In genomic region chr17:55495239-55495638, GRCh38 we compare ENCODE assay signal across 19 cellular contexts. TPM values are rescaled to one million over a fixed set of nuclear protein-coding genes. Genes with fewer than 3 reads are reported as not detected.
"Had no signal": no experiment of that assay in that cellular context is flagged by ENCODE, and none has a peak within 500 bp of the region (broad histone marks: within the 10 kb centered on the region; RNA-seq: fewer than 3 reads in every experiment).

No MANE protein-coding gene starts in this region.

- H3K36me3 ChIP-seq: gastrocnemius medialis, thoracic aorta, upper lobe of right lung had no signal

- FAIRE-seq: keratinocyte had no signal

- H3K27me3 ChIP-seq: gastrocnemius medialis, upper lobe of right lung had no signal

- H3K4me3 ChIP-seq: gastrocnemius medialis, thoracic aorta, upper lobe of right lung had no signal

- DNase-seq: activated CD4-positive, alpha-beta T cell treated with anti-CD3 and anti-CD28 coated beads, Interleukin-2, amount 50 U/mL, for 1 hour; activated CD8-positive, alpha-beta memory T cell treated with anti-CD3 and anti-CD28 coated beads for 24 hours; activated gamma-delta T cell treated with Interleukin-2 at 50 U/mL for 16 hours; cortex of kidney; effector CD4-positive, alpha-beta T cell; gastrocnemius medialis; left ventricle myocardium superior; mesendoderm; stimulated activated CD4-positive, alpha-beta T cell treated with anti-CD3 and anti-CD28 coated beads, Interleukin-1b, Interleukin-23, amount 100 ng/mL, for 48 hours; stimulated activated naive CD8-positive, alpha-beta T cell treated with anti-CD3 and anti-CD28 coated beads, Interleukin-15, amount 100 ng/mL, for 72 hours; T-cell; T-helper 9 cell; upper lobe of right lung had no signal

- H3K4me1 ChIP-seq: upper lobe of right lung had no signal

- ATAC-seq: activated CD4-positive, CD25-positive, alpha-beta regulatory T cell treated with anti-CD3 and anti-CD28 coated beads, Interleukin-2, amount 50 U/mL, for 24 hours; gastrocnemius medialis; sciatic nerve; stimulated activated naive CD8-positive, alpha-beta T cell treated with anti-CD3 and anti-CD28 coated beads, Interleukin-15, amount 100 ng/mL, for 72 hours; T-cell had no signal

- H3K9me3 ChIP-seq: gastrocnemius medialis, thoracic aorta, upper lobe of right lung had no signal

- H3K27ac ChIP-seq: gastrocnemius medialis, thoracic aorta had no signal

RNA-seq across cellular contexts. Expression of gene SMIM36, which starts 16.0 kb away (rescaled TPM):
- total RNA-seq: gastrocnemius medialis, left ventricle myocardium superior, omental fat pad, pulmonary artery endothelial cell, sciatic nerve, T-cell, thoracic aorta, upper lobe of right lung had no signal
